Comparison of ENCODE assay signal across 8 cellular contexts in genomic region chr13:27826379-27827353, GRCh38. TPM values are rescaled to one million over a fixed set of nuclear protein-coding genes. Genes with fewer than 3 reads are reported as not detected.
DNase-seq lines count a peak whose midpoint lies in the region; ATAC-seq and TF ChIP-seq lines count a peak whose summit lies in the region.

No MANE protein-coding gene starts in this region.

- H2AK9ac ChIP-seq in IMR-90 (replicated peaks; ENCODE audit: low read depth, low read length, poor library complexity), result peak overlapping the region; percentile 81

- no peak overlapping the region for H2BK5ac ChIP-seq in IMR-90 (ENCODE audit: low read depth, low read length, poor library complexity, severe bottlenecking)

- H3K27ac Mint-ChIP-seq in naive thymus-derived CD8-positive, alpha-beta T cell, result no peak overlapping the region

- peak overlapping the region; percentile 97 for H3K4me2 ChIP-seq in IMR-90 (ENCODE audit: low read depth, low read length)

- dilution Hi-C loops in IMR-90 (cut with HindIII; ENCODE audit: low sequenced_read_pairs, unreplicated experiment), result no loop called here

- H3K4me3 Mint-ChIP-seq in activated T-cell treated with anti-CD3 and anti-CD28 coated beads, Interleukin-2, amount 50 U/mL, for 4 hours, result no peak overlapping the region
- peak overlapping the region in 4 of 10 donors; percentile 12 to 36 (median 18) for H3K4me3 Mint-ChIP-seq in naive thymus-derived CD8-positive, alpha-beta T cell

- no peak overlapping the region for H3K18ac ChIP-seq in IMR-90 (ENCODE audit: low read depth, low read length)

- CTCF ChIA-PET in IMR-90 (lab: Yijun Ruan, JAX), result interaction anchor here (0.5 to 3.1 kb wide), 49 partner anchors 9 to 880 kb away, joined by 3 to 33 read pairs (median 4); no protein-coding TSS in a partner anchor

- no peaks in the 10 kb centered on the region for H3K36me3 Mint-ChIP-seq in activated T-cell treated with anti-CD3 and anti-CD28 coated beads, Interleukin-2, amount 50 U/mL, for 4 hours (ENCODE audit: insufficient read depth)
- no peaks in the 10 kb centered on the region for H3K36me3 Mint-ChIP-seq in naive thymus-derived CD8-positive, alpha-beta T cell

- H3K9me1 ChIP-seq in IMR-90 (ENCODE audit: insufficient read depth, low read length), result no peaks in the 10 kb centered on the region

- H3K9me3 ChIP-seq in IMR-90 (ENCODE audit: control insufficient read depth, insufficient read depth, low read length), result no peaks in the 10 kb centered on the region

- no TSS peak for BruUV-seq in IMR-90 (replicated peaks; lab: Mats Ljungman, UMichigan)

- POLR2A ChIA-PET in IMR-90 (lab: Charles Lee; ENCODE audit: unreplicated experiment), result no interaction called here
- POLR2A ChIA-PET in naive thymus-derived CD8-positive, alpha-beta T cell (lab: Charles Lee), result no interaction called here

- no peak overlapping the region for H3K27ac ChIP-seq in IMR-90 (ENCODE audit: insufficient read depth, low read length)

- peaks cover 29% of the 10 kb centered on the region for H3K27me3 ChIP-seq in IMR-90 (ENCODE audit: control insufficient read depth, insufficient read depth, low read length)

- H2AFZ ChIP-seq in IMR-90 (replicated peaks; ENCODE audit: low read length, poor library complexity), result peak overlapping the region; percentile 92

- H3K36me3 ChIP-seq in IMR-90 (ENCODE audit: control insufficient read depth, insufficient read depth, low read length), result no peaks in the 10 kb centered on the region

- no peaks in the 10 kb centered on the region for H3K79me1 ChIP-seq in IMR-90 (ENCODE audit: low read depth in 1 of 2, low read length in 2 of 2)

- H3K56ac ChIP-seq in IMR-90 (ENCODE audit: extremely low read depth, insufficient read depth, low read length), result no peak overlapping the region

- no peak overlapping the region for H2BK120ac ChIP-seq in IMR-90 (ENCODE audit: low read depth, low read length)

- peak overlapping the region; percentile 23 for H3K4me3 ChIP-seq in IMR-90 (ENCODE audit: insufficient read depth, low read depth, low read length)

- TF ChIP-seq RAD21 in IMR-90 (IDR thresholded peaks at IDR 0.05; ENCODE audit: low read length), result peak; percentile 95

- no peak overlapping the region for H3K9ac ChIP-seq in IMR-90 (ENCODE audit: low read depth, low read length)

- intact Hi-C loops in IMR-90 (cut with micrococcal nuclease), result loop anchor here (1.0 to 10.0 kb wide), 8 partner anchors 206 to 879 kb away; partner anchors contain the start of genes LNX2 and POLR1D

- no peaks in the 10 kb centered on the region for H3K9me3 Mint-ChIP-seq in activated T-cell treated with anti-CD3 and anti-CD28 coated beads, Interleukin-2, amount 50 U/mL, for 4 hours
- no peaks in the 10 kb centered on the region for H3K9me3 Mint-ChIP-seq in naive thymus-derived CD8-positive, alpha-beta T cell

- DNase-seq in DMS79 treated with DMSO at 0.1 percent for 48 hours (lab: John Stamatoyannopoulos, UW) (peak; percentile 32), IMR-90 (peak; percentile 81), OCI-M1 (lab: John Stamatoyannopoulos, UW) (peak; percentile 80), fibroblast of gingiva (ENCODE audit: low read depth) (peak; percentile 72)
- peak; percentile 63 for DNase-seq in activated T-cell treated with anti-CD3 and anti-CD28 coated beads, Interleukin-2, amount 50 U/mL, for 4 hours
- DNase-seq in naive thymus-derived CD8-positive, alpha-beta T cell, result peak; percentile 17 to 80 (median 59)
- peak; percentile 29 to 45 for DNase-seq in stimulated activated CD8-positive, alpha-beta memory T cell treated with anti-CD3 and anti-CD28 coated beads, Interleukin-7, amount 100 ng/mL, for 4 hours (ENCODE audit: low read depth in 2 of 2)

- peaks cover 3% of the 10 kb centered on the region for H3K4me1 Mint-ChIP-seq in activated T-cell treated with anti-CD3 and anti-CD28 coated beads, Interleukin-2, amount 50 U/mL, for 4 hours (ENCODE audit: low read depth)
- H3K4me1 Mint-ChIP-seq in naive thymus-derived CD8-positive, alpha-beta T cell, result peaks cover 3 to 9% (median 6%) of the 10 kb centered on the region in 4 donors

- peak; percentile 92 for TF ChIP-seq CTCF in IMR-90 (conservative IDR thresholded peaks at IDR 0.05; ENCODE audit: low read depth, low read length)

- no peaks in the 10 kb centered on the region for H4K20me1 ChIP-seq in IMR-90 (ENCODE audit: insufficient read depth, low read length)

- no peak overlapping the region for H2AK5ac ChIP-seq in IMR-90 (ENCODE audit: low read depth, low read length)

- ATAC-seq in IMR-90 (ENCODE audit: low read depth) (peak; percentile 98), HG03565 (IDR thresholded peaks at IDR 0.05; ENCODE audit: unreplicated experiment) (no peak)
- peak; percentile 52 to 72 for ATAC-seq in activated T-cell treated with anti-CD3 and anti-CD28 coated beads, Interleukin-2, amount 50 U/mL, for 4 hours
- peak; percentile 49 to 56 for ATAC-seq in naive thymus-derived CD8-positive, alpha-beta T cell

- H4K5ac ChIP-seq in IMR-90 (ENCODE audit: low read depth, low read length), result no peak overlapping the region

- H3K4me1 ChIP-seq in IMR-90 (ENCODE audit: control insufficient read depth, insufficient read depth, low read length), result no peaks in the 10 kb centered on the region

- no peak overlapping the region for H3K14ac ChIP-seq in IMR-90 (replicated peaks; ENCODE audit: low read depth, low read length)

- peaks cover 81% of the 10 kb centered on the region for H3K27me3 Mint-ChIP-seq in activated T-cell treated with anti-CD3 and anti-CD28 coated beads, Interleukin-2, amount 50 U/mL, for 4 hours (ENCODE audit: low read depth)
- peaks cover 48 to 94% (median 65%) of the 10 kb centered on the region in 5 donors for H3K27me3 Mint-ChIP-seq in naive thymus-derived CD8-positive, alpha-beta T cell

- H2BK15ac ChIP-seq in IMR-90 (ENCODE audit: low read depth, low read length), result no peak overlapping the region

- no peak for TF ChIP-seq POLR2A in IMR-90 (IDR thresholded peaks at IDR 0.05; ENCODE audit: low read depth, low read length)

- H2BK20ac ChIP-seq in IMR-90 (ENCODE audit: low read depth, low read length), result no peak overlapping the region

- in situ Hi-C loops in IMR-90 (cut with MboI; ENCODE audit: low sequenced_read_pairs), result loop anchor here (5.0 to 25.0 kb wide), 4 partner anchors 161 to 889 kb away; partner anchors contain the start of gene URAD

- no peak overlapping the region for H4K91ac ChIP-seq in IMR-90 (ENCODE audit: insufficient read depth, low read depth, low read length)

- WGBS in IMR-90 (ENCODE audit: extremely low coverage in 2 of 2, insufficient read length in 1 of 2), 2 experiments, result 6% methylated on average over 16 of the region's 30 CpGs; no CpG with 5 or more reads in 1 of the 2 experiments

- no peak overlapping the region for H3K4ac ChIP-seq in IMR-90 (ENCODE audit: low read depth, low read length)

- no peak overlapping the region for H3K23ac ChIP-seq in IMR-90 (ENCODE audit: low read depth, low read length)

- no peak overlapping the region for H4K8ac ChIP-seq in IMR-90 (ENCODE audit: low read depth in 2 of 2, low read length in 2 of 2)

TF ChIP-seq in IMR-90, 13 proteins besides CTCF, POLR2A, EP300 and RAD21:
- TF ChIP-seq MXI1 (IDR thresholded peaks at IDR 0.05; ENCODE audit: borderline replicate concordance, low read depth, low read length) (no peak), RFX5 (IDR thresholded peaks at IDR 0.05; ENCODE audit: low read depth, low read length) (no peak), BHLHE40 (IDR thresholded peaks at IDR 0.05; ENCODE audit: low read depth, low read length) (peak; percentile 20; the same call in 1 of the 2 replicates), MAFK (IDR thresholded peaks at IDR 0.05; ENCODE audit: low read depth, low read length) (no peak), FOS (IDR thresholded peaks at IDR 0.05; ENCODE audit: low read depth, low read length) (no peak), CHD1 (IDR thresholded peaks at IDR 0.05; ENCODE audit: low read depth, low read length) (no peak), SMC3 (IDR thresholded peaks at IDR 0.05; ENCODE audit: low read depth, low read length) (peak; percentile 95)

RNA-seq across cellular contexts. Expression of gene GSX1, which starts 34.4 kb away (rescaled TPM):
- not detected in 2 replicates for total RNA-seq in IMR-90 (2012; rRNA removed)
- polyA plus RNA-seq in IMR-90 (2012; rRNA removed), result not detected in 2 replicates
- not detected in 2 replicates for polyA plus RNA-seq in IMR-90 (2012; cell fraction: cytosol; rRNA removed)
- not detected in 2 replicates for polyA plus RNA-seq in IMR-90 (2012; cell fraction: nucleus; rRNA removed; ENCODE audit: low replicate concordance)
- not detected for total RNA-seq in activated T-cell treated with anti-CD3 and anti-CD28 coated beads, Interleukin-2, amount 50 U/mL, for 4 hours
- not detected for total RNA-seq in naive thymus-derived CD8-positive, alpha-beta T cell
- polyA plus RNA-seq in naive thymus-derived CD8-positive, alpha-beta T cell, result not detected
